1 cellular context compared by ENCODE assay signal in the genomic region with DNA sequence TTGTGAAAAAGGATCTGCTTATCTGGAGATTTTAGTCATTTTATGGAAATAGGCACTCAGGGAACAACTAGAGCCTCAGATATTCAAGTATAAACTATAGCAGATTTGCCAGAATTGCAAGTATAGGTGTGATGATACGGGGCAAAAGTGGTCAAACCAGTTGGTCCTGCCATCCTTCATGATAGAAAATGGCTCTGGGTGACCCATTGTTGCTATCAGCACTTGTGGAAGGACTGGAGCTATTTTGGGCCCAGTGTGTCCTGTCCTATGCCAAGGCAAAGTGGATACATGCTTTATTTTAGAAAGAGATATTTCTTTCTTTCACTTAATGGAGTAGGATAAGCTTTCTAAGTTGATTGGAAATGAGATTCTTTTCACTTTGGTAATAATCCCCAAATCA.
TF ChIP-seq lines count a peak whose summit lies in the region.

No MANE protein-coding gene starts in this region.

TF ChIP-seq in K562, 482 proteins besides CTCF, POLR2A, EP300 and RAD21 (continued from another document):
- TF ChIP-seq, protein P1, sequence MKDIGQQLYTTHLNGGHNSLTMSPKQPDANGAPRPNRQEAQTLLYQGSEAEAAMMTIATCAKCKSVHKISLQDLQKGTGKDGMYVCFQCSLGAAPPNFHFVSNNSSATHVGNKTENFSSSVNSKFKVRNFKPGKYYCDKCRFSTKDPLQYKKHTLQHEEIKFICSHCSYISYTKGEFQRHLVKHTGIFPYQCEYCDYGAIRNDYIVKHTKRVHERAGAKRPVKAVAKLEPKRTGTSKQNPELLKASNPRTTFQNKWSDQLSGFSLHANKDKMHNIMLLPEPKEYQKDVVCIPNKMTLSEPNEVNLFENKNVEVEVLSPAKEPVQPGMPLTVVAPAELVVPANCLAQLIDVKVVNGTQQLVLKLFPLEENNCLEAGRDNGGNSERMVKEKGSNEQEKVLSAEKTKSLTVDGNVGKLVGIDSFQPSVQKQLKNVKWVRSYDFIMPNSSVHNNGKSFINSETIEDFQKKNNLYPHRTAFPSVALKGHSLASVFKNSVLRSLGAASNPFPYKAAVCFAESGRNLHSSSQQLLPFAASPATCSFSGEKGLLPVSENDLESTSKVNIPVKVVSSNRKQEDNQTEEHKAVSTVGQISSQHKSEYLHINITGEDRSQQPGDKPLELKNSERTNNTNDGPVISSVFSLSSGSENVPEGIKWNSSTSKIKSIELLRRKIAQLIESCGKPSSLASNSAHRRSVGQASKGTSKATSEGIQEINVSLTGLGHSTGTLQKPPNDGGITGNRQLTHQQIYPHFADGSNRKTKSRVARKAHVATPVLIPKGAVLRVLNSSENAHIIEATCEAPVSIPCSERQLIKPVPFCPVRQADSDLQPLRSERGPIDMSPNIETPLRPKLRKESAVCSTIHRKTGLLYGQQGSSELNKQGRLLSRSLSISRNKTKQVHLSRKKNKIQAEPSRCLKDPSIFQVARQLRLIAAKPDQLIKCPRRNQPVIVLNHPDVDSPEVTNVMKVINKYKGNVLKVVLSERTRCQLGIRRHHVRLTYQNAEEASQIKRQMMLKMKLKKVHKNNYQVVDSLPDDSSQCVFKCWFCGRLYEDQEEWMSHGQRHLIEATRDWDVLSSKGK (CRISPR knock-in tag; IDR thresholded peaks at IDR 0.05), result no peak
- TF ChIP-seq, protein P2, sequence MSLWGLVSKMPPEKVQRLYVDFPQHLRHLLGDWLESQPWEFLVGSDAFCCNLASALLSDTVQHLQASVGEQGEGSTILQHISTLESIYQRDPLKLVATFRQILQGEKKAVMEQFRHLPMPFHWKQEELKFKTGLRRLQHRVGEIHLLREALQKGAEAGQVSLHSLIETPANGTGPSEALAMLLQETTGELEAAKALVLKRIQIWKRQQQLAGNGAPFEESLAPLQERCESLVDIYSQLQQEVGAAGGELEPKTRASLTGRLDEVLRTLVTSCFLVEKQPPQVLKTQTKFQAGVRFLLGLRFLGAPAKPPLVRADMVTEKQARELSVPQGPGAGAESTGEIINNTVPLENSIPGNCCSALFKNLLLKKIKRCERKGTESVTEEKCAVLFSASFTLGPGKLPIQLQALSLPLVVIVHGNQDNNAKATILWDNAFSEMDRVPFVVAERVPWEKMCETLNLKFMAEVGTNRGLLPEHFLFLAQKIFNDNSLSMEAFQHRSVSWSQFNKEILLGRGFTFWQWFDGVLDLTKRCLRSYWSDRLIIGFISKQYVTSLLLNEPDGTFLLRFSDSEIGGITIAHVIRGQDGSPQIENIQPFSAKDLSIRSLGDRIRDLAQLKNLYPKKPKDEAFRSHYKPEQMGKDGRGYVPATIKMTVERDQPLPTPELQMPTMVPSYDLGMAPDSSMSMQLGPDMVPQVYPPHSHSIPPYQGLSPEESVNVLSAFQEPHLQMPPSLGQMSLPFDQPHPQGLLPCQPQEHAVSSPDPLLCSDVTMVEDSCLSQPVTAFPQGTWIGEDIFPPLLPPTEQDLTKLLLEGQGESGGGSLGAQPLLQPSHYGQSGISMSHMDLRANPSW (CRISPR knock-in tag; IDR thresholded peaks at IDR 0.05), result no peak
- TF ChIP-seq RBM15 (IDR thresholded peaks at IDR 0.05; ENCODE audit: insufficient read depth, low read length), result no peak
